21 cellular contexts compared by ENCODE assay signal in genomic region chr3:51282931-51283330, GRCh38.
A peak's percentile ranks its signal among the peaks of the same experiment; 100 is the strongest.
DNase-seq lines count a peak whose midpoint lies in the region; ATAC-seq and TF ChIP-seq lines count a peak whose summit lies in the region.
"Had no signal": no experiment of that assay in that cellular context is flagged by ENCODE, and none has a peak within 500 bp of the region (broad histone marks: within the 10 kb centered on the region; RNA-seq: fewer than 3 reads in every experiment).

No MANE protein-coding gene starts in this region.

- H3K4me2 ChIP-seq in mesenchymal stem cell (ENCODE audit: low read length, poor library complexity, severe bottlenecking): no peak overlapping the region

- no peak overlapping the region for H2BK12ac ChIP-seq in mesenchymal stem cell (ENCODE audit: low read length in 2 of 2)

- H3K79me1 ChIP-seq in mesenchymal stem cell (replicated peaks; ENCODE audit: low read length, poor library complexity, severe bottlenecking): no peaks in the 10 kb centered on the region

- no peak overlapping the region for H2BK120ac ChIP-seq in mesenchymal stem cell (ENCODE audit: low read depth, low read length)

- H3K9me3 Mint-ChIP-seq in chondrocyte (ENCODE audit: low read depth): peaks cover 18% of the 10 kb centered on the region

- H3K4me1 ChIP-seq in mesenchymal stem cell (ENCODE audit: control insufficient read depth, insufficient read depth, low read depth, low read length): no peaks in the 10 kb centered on the region
- H3K4me1 ChIP-seq: left ventricle myocardium inferior had no signal

- H3K27ac Mint-ChIP-seq in chondrocyte (ENCODE audit: unreplicated experiment): peak overlapping the region; percentile 93
- H3K27ac Mint-ChIP-seq: activated CD4-positive, alpha-beta memory T cell treated with anti-CD3 and anti-CD28 coated beads, Interleukin-2, amount 10 ng/mL, durations not matched to agents 7 days and 5 days; T-helper 17 cell; WTC11 had no signal

- no peak overlapping the region for H3K14ac ChIP-seq in mesenchymal stem cell (ENCODE audit: low read length in 2 of 2)

- H2BK15ac ChIP-seq in mesenchymal stem cell (ENCODE audit: low read depth, poor library complexity, severe bottlenecking): no peak overlapping the region

- H2BK5ac ChIP-seq in mesenchymal stem cell (ENCODE audit: low read depth, low read length, poor library complexity, severe bottlenecking): no peak overlapping the region

- no peak for ATAC-seq in HG03280 (IDR thresholded peaks at IDR 0.05; ENCODE audit: unreplicated experiment)
- ATAC-seq: T-helper 17 cell, WTC11 had no signal

- no peaks in the 10 kb centered on the region for H3K36me3 ChIP-seq in mesenchymal stem cell (ENCODE audit: control insufficient read depth in 1 of 2, insufficient read depth in 2 of 2, low read depth in 1 of 2, low read length in 2 of 2)
- H3K36me3 ChIP-seq: left ventricle myocardium inferior, neutrophil had no signal

- H3K9me3 ChIP-seq in mesenchymal stem cell (ENCODE audit: control insufficient read depth, low read length): peaks cover 13% of the 10 kb centered on the region
- H3K9me3 ChIP-seq: neutrophil had no signal

- H3K27ac ChIP-seq in mesenchymal stem cell (ENCODE audit: low read length, poor library complexity, severe bottlenecking): no peak overlapping the region
- H3K27ac ChIP-seq: left ventricle myocardium inferior, neutrophil had no signal

- H3K9ac ChIP-seq in mesenchymal stem cell (ENCODE audit: low read length): no peak overlapping the region

- no peak overlapping the region for H3K23ac ChIP-seq in mesenchymal stem cell (ENCODE audit: low read length in 2 of 2)

- TF ChIP-seq CTCF in chondrocyte (IDR thresholded peaks at IDR 0.05) (no peak), GM13976 (IDR thresholded peaks at IDR 0.05; ENCODE audit: borderline replicate concordance, control extremely low read depth, extremely low read depth, insufficient read depth, missing control alignments) (no peak)

- no peak overlapping the region for H4K91ac ChIP-seq in mesenchymal stem cell (ENCODE audit: low read length)

- no peak overlapping the region for H3K18ac ChIP-seq in mesenchymal stem cell (ENCODE audit: low read depth in 1 of 2, low read length in 2 of 2)

- no peaks in the 10 kb centered on the region for H3K27me3 Mint-ChIP-seq in chondrocyte (ENCODE audit: low read depth)
- H3K27me3 Mint-ChIP-seq: activated CD4-positive, alpha-beta memory T cell treated with anti-CD3 and anti-CD28 coated beads, Interleukin-2, amount 10 ng/mL, durations not matched to agents 7 days and 5 days had no signal

- no peak overlapping the region for H2AFZ ChIP-seq in mesenchymal stem cell (ENCODE audit: low read depth, low read length)

- in situ Hi-C loops in GM13976 (cut with MboI; ENCODE audit: low sequenced_read_pairs, unreplicated experiment): no loop called here

- H3K4ac ChIP-seq in mesenchymal stem cell (ENCODE audit: low read depth in 1 of 2, low read length in 2 of 2): no peak overlapping the region

- H3K36me3 Mint-ChIP-seq in chondrocyte (ENCODE audit: low read depth): peaks cover 2% of the 10 kb centered on the region

- no peak overlapping the region for H3K4me3 Mint-ChIP-seq in chondrocyte (ENCODE audit: unreplicated experiment)
- H3K4me3 Mint-ChIP-seq: activated CD4-positive, alpha-beta memory T cell treated with anti-CD3 and anti-CD28 coated beads, Interleukin-2, amount 10 ng/mL, durations not matched to agents 7 days and 5 days; T-helper 17 cell; WTC11 had no signal

- no peak overlapping the region for H3K4me3 ChIP-seq in mesenchymal stem cell (ENCODE audit: insufficient read depth in 1 of 2, low read depth in 1 of 2, low read length in 2 of 2)
- H3K4me3 ChIP-seq: left ventricle myocardium inferior had no signal

- peaks cover 21% of the 10 kb centered on the region for H3K4me1 Mint-ChIP-seq in chondrocyte (ENCODE audit: low read depth)
- H3K4me1 Mint-ChIP-seq: activated CD4-positive, alpha-beta memory T cell treated with anti-CD3 and anti-CD28 coated beads, Interleukin-2, amount 10 ng/mL, durations not matched to agents 7 days and 5 days; T-helper 17 cell; WTC11 had no signal

- no peak overlapping the region for H4K8ac ChIP-seq in mesenchymal stem cell (ENCODE audit: low read length)

- no peaks in the 10 kb centered on the region for H3K27me3 ChIP-seq in mesenchymal stem cell (ENCODE audit: control insufficient read depth in 1 of 2, insufficient read depth in 1 of 2, low read length in 2 of 2)
- H3K27me3 ChIP-seq: neutrophil had no signal

- peak; percentile 17 for DNase-seq in AG20443 (ENCODE audit: low spot score)
- DNase-seq in M059J (ENCODE audit: low read depth): peak; percentile 40
- DNase-seq in chondrocyte (ENCODE audit: low spot score): no peak
- peak; percentile 4 for DNase-seq in kidney glomerular epithelial cell (lab: John Stamatoyannopoulos, UW)
- DNase-seq in mesenchymal stem cell: no peak
- no peak for DNase-seq in germinal center (ENCODE audit: low spot score)
- DNase-seq in GM13976 (ENCODE audit: low spot score): no peak
- DNase-seq: activated CD4-positive, alpha-beta memory T cell treated with anti-CD3 and anti-CD28 coated beads, Interleukin-2, amount 10 ng/mL, durations not matched to agents 7 days and 5 days; activated naive CD4-positive, alpha-beta T cell; aorta; COR-L47; cortex of kidney; left ventricle myocardium inferior; MM.1S; NCI-H748 treated with DMSO at 0.1 percent for 48 hours; retina; SHP77 treated with DMSO at 0.1 percent for 48 hours; T-helper 17 cell had no signal

- no peak overlapping the region for H2AK5ac ChIP-seq in mesenchymal stem cell (ENCODE audit: low read length, severe bottlenecking)

- WGBS in mesenchymal stem cell: 67% methylated on average over 1 of the region's 1 CpG

Comparison
In these comparisons a context has a peak if more than half of its experiments do, and no peak if none do; other contexts are left out.
1. DNase-seq: peak in AG20443 (single experiment), M059J (single experiment) and kidney glomerular epithelial cell (single experiment); none in chondrocyte (single experiment), mesenchymal stem cell (single experiment), germinal center (single experiment) and GM13976 (single experiment).